Comparison of ENCODE assay signal across 7 cellular contexts in genomic region chr1:167741103-167741502, GRCh38. TPM values are rescaled to one million over a fixed set of nuclear protein-coding genes. Genes with fewer than 3 reads are reported as not detected.
DNase-seq lines count a peak whose midpoint lies in the region; ATAC-seq and TF ChIP-seq lines count a peak whose summit lies in the region.
"Not testable (repeated sequence)": the region's sequence is repeated elsewhere in the genome, so short reads cannot be mapped to it uniquely, and the experiment has no call there.

No MANE protein-coding gene starts in this region.

- DNase-seq in HCT116 (ENCODE audit: low read depth, low spot score); RWPE1 (ENCODE audit: low spot score): not testable (repeated sequence)
- peak; percentile 57 for DNase-seq in mammary epithelial cell
- peak; percentile 47 for DNase-seq in kidney tubule cell (ENCODE audit: low spot score)
- DNase-seq in trophoblast cell, result peak; percentile 91

- H4K20me1 ChIP-seq in HCT116 (ENCODE audit: insufficient read depth); mammary epithelial cell (ENCODE audit: insufficient read depth, low read length): not testable (repeated sequence)

- not testable (repeated sequence) for H3K79me1 ChIP-seq in trophoblast cell (ENCODE audit: low read length)

- not testable (repeated sequence) for BruUV-seq in HCT116 (replicated peaks; lab: Mats Ljungman, UMichigan); mammary epithelial cell (replicated peaks; lab: Mats Ljungman, UMichigan)

- H4K91ac ChIP-seq in trophoblast cell (ENCODE audit: low read depth, low read length), result not testable (repeated sequence)

- POLR2A ChIA-PET in HCT116 (lab: Charles Lee); RWPE1 (lab: Yijun Ruan, JAX; ENCODE audit: low non-redundant PET): not testable (repeated sequence)

- in situ Hi-C loops in mammary epithelial cell (cut with MboI; ENCODE audit: low sequenced_read_pairs in 2 of 2), result not testable (repeated sequence)

- not testable (repeated sequence) for H2BK120ac ChIP-seq in trophoblast cell (ENCODE audit: insufficient read depth, low read length, poor library complexity)

- H3K4ac ChIP-seq in trophoblast cell (ENCODE audit: low read depth, low read length), result peak overlapping the region; percentile 99

- peaks cover 4 to 16% of the 10 kb centered on the region in 2 experiments; a peak in 3 of 4 replicates for H3K4me1 ChIP-seq in HCT116 (ENCODE audit: control insufficient read depth in 1 of 2, insufficient read depth in 2 of 2, low read length in 2 of 2)
- H3K4me1 ChIP-seq in mammary epithelial cell (ENCODE audit: insufficient read depth, low read length), result peaks cover 14% of the 10 kb centered on the region
- peaks cover 18 to 22% of the 10 kb centered on the region in 2 experiments for H3K4me1 ChIP-seq in trophoblast cell (ENCODE audit: control insufficient read depth in 1 of 2, insufficient read depth in 2 of 2, low read length in 2 of 2)

- H4K8ac ChIP-seq in trophoblast cell (ENCODE audit: low read depth, low read length), result not testable (repeated sequence)

- H3K4me3 ChIP-seq in HCT116 (replicated peaks in 1 of 2; ENCODE audit: low read depth in 1 of 2, low read length in 2 of 2); mammary epithelial cell (replicated peaks in 1 of 3; ENCODE audit: insufficient read depth in 1 of 3, low read depth in 2 of 3, low read length in 3 of 3); trophoblast cell (ENCODE audit: low read depth, low read length): not testable (repeated sequence)

- H4K12ac ChIP-seq in trophoblast cell (ENCODE audit: low read depth, low read length), result not testable (repeated sequence)

- intact Hi-C loops in HCT116 (cut with micrococcal nuclease); mammary epithelial cell (cut with micrococcal nuclease): not testable (repeated sequence)

- H3K9ac ChIP-seq in HCT116 (ENCODE audit: low read length); mammary epithelial cell (ENCODE audit: insufficient read depth, low read length); trophoblast cell (ENCODE audit: low read length): not testable (repeated sequence)

- RAD21 ChIA-PET in HCT116 (lab: Charles Lee; ENCODE audit: low non-redundant PET in 1 of 2, low total read pairs in 2 of 2, uncharacterized antibody in 2 of 2, unreplicated experiment in 2 of 2), result not testable (repeated sequence)

- H2AFZ ChIP-seq in HCT116 (ENCODE audit: low read depth, low read length, poor library complexity, severe bottlenecking); mammary epithelial cell (ENCODE audit: low read depth, low read length); trophoblast cell (ENCODE audit: insufficient read depth, low read length, poor library complexity): not testable (repeated sequence)

- not testable (repeated sequence) for TF ChIP-seq POLR2A in HCT116 (IDR thresholded peaks at IDR 0.05; ENCODE audit: borderline replicate concordance, extremely low read depth, insufficient read depth, insufficient read length)

- not testable (repeated sequence) for H3K23ac ChIP-seq in trophoblast cell (ENCODE audit: low read length)

- H2BK5ac ChIP-seq in trophoblast cell (ENCODE audit: low read depth, low read length, poor library complexity), result not testable (repeated sequence)

- TF ChIP-seq RAD21 in HCT116 (IDR thresholded peaks at IDR 0.05; ENCODE audit: low read depth), result not testable (repeated sequence)

- H3K14ac ChIP-seq in trophoblast cell (ENCODE audit: low read length), result not testable (repeated sequence)

- not testable (repeated sequence) for H3K36me3 ChIP-seq in HCT116 (ENCODE audit: control insufficient read depth in 1 of 2, insufficient read depth in 2 of 2, low read length in 2 of 2); mammary epithelial cell (ENCODE audit: insufficient read depth, low read length); trophoblast cell (ENCODE audit: control insufficient read depth in 1 of 2, insufficient read depth in 2 of 2, low read length in 2 of 2)

- dilution Hi-C loops in mammary epithelial cell (cut with HindIII; ENCODE audit: low sequenced_read_pairs), result not testable (repeated sequence)

- not testable (repeated sequence) for H3K27me3 ChIP-seq in HCT116 (ENCODE audit: insufficient read depth, low read length); mammary epithelial cell (ENCODE audit: insufficient read depth, low read length); trophoblast cell (ENCODE audit: insufficient read depth, low read length)

- H3K9me3 ChIP-seq in HCT116 (ENCODE audit: control insufficient read depth in 1 of 2, insufficient read depth in 1 of 2, low read depth in 1 of 2, low read length in 2 of 2); mammary epithelial cell (replicated peaks; ENCODE audit: insufficient read depth, low read length); trophoblast cell (ENCODE audit: insufficient read depth, low read depth, low read length): not testable (repeated sequence)

- H3K27ac ChIP-seq in C4-2B, result peak overlapping the region; percentile 30
- H3K27ac ChIP-seq in HCT116 (ENCODE audit: low read depth, low read length); mammary epithelial cell (ENCODE audit: insufficient read depth, low read depth, low read length): not testable (repeated sequence)
- peak overlapping the region; percentile 43 for H3K27ac ChIP-seq in RWPE1
- peak overlapping the region; percentile 45 for H3K27ac ChIP-seq in trophoblast cell (ENCODE audit: low read depth, low read length)

- H3K4me2 ChIP-seq in HCT116 (ENCODE audit: low read length), result peak overlapping the region; percentile 30; the same call in 1 of the 2 replicates
- not testable (repeated sequence) for H3K4me2 ChIP-seq in mammary epithelial cell (ENCODE audit: insufficient read depth, low read depth, low read length); trophoblast cell (ENCODE audit: low read length)

- peak overlapping the region; percentile 58 for H2BK12ac ChIP-seq in trophoblast cell (ENCODE audit: low read length)

- TF ChIP-seq CTCF in C4-2B (conservative IDR thresholded peaks at IDR 0.05); HCT116 (IDR thresholded peaks at IDR 0.05 in 2 of 3, conservative IDR thresholded peaks at IDR 0.05 in 1 of 3; ENCODE audit: borderline replicate concordance in 1 of 3, insufficient read depth in 1 of 3, low read depth in 2 of 3, low read length in 2 of 3); RWPE1 (conservative IDR thresholded peaks at IDR 0.05; ENCODE audit: low read depth); mammary epithelial cell (conservative IDR thresholded peaks at IDR 0.05 in 1 of 2, IDR thresholded peaks at IDR 0.05 in 1 of 2; ENCODE audit: extremely low read depth in 1 of 2, insufficient read depth in 1 of 2, low read depth in 1 of 2, low read length in 2 of 2): not testable (repeated sequence)

- not testable (repeated sequence) for H3K18ac ChIP-seq in trophoblast cell (ENCODE audit: low read length)

- H2AK5ac ChIP-seq in trophoblast cell (ENCODE audit: low read length), result not testable (repeated sequence)

- ATAC-seq in HCT116, result peak; percentile 54
- peak; percentile 43 for ATAC-seq in esophagus mucosa

- H3K79me2 ChIP-seq in HCT116 (ENCODE audit: insufficient read depth, low read length) (peaks cover 65% of the 10 kb centered on the region), mammary epithelial cell (ENCODE audit: insufficient read depth, low read length) (peaks cover 98% of the 10 kb centered on the region), trophoblast cell (ENCODE audit: control insufficient read depth, insufficient read depth, low read length, poor library complexity) (peaks cover 24% of the 10 kb centered on the region)

- CTCF ChIA-PET in HCT116 (lab: Charles Lee); RWPE1 (lab: Yijun Ruan, JAX); mammary epithelial cell (lab: Charles Lee; ENCODE audit: low non-redundant PET): not testable (repeated sequence)

- not testable (repeated sequence) for H3K9me2 ChIP-seq in HCT116 (ENCODE audit: insufficient read depth)

- 70% methylated on average over 7 of the region's 7 CpGs for WGBS in mammary epithelial cell (ENCODE audit: low coverage, missing lambda C conversion rate)
- no CpG with 5 or more reads among the region's 7 CpGs for WGBS in trophoblast cell (ENCODE audit: extremely low coverage, insufficient coverage, insufficient read length)

RNA-seq across cellular contexts. Expression of gene MPZL1, which starts 19.3 kb away (rescaled TPM):
- total RNA-seq in HCT116 (2021; ENCODE audit: unreplicated experiment) (52.9 TPM), mammary epithelial cell (100 to 1,000 TPM; 148 to 227 TPM), esophagus mucosa (97.5 TPM)
- 23.4 and 26.4 TPM in 2 replicates for polyA plus RNA-seq in HCT116 (2012)
- 107 TPM for polyA plus RNA-seq in mammary epithelial cell
- polyA minus RNA-seq in mammary epithelial cell, result 148 TPM
- polyA plus RNA-seq in trophoblast cell (2013), result 335 and 346 TPM in 2 replicates
